8 cellular contexts compared by ENCODE assay signal in the genomic region with DNA sequence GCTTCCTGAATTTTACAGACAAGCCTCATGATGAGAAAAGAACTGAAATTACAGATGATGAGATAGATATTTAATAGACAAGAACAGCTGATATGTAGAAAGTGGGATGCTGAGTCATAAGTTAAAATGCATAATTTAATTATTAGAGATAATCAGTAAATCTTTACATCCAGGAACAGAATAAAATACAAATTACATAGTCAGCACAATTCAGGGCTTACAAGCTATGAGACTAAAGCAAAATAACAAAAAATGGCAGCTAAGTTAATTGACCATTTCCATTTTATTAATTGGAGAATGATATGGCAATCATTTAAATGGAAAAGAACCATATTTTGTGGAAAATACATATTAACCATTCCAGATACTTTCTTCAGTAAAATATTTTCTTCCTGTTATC.
"Had no signal": no experiment of that assay in that cellular context is flagged by ENCODE, and none has a peak within 500 bp of the region (broad histone marks: within the 10 kb centered on the region; RNA-seq: fewer than 3 reads in every experiment).

No MANE protein-coding gene starts in this region.

- H3K27ac ChIP-seq: GM23248, KMS-11 had no signal

- DNase-seq: GM23248, GOT3, H9, HCEC 1CT, KBM-7 had no signal

- FAIRE-seq: H54, HTR-8/SVneo had no signal

- H3K9ac ChIP-seq: GM23248, KMS-11 had no signal

- H2AFZ ChIP-seq: GM23248 had no signal

- H3K4me3 ChIP-seq: GM23248 had no signal

- H3K4me2 ChIP-seq: KMS-11 had no signal
